28 cellular contexts compared by ENCODE assay signal in genomic region chr4:3739577-3739976, GRCh38. TPM values are rescaled to one million over a fixed set of nuclear protein-coding genes. Genes with fewer than 3 reads are reported as not detected.
"Had no signal": no experiment of that assay in that cellular context is flagged by ENCODE, and none has a peak within 500 bp of the region (broad histone marks: within the 10 kb centered on the region; RNA-seq: fewer than 3 reads in every experiment).

No MANE protein-coding gene starts in this region.

- DNase-seq: hypothalamus; immature natural killer cell; kidney; left colon; lower lobe of right lung; mammary epithelial cell; mesenchymal stem cell; naive B cell; natural killer cell; nephron progenitor cell; ovary; right lobe of liver; stimulated activated CD4-positive, alpha-beta T cell treated with anti-CD3 and anti-CD28 coated beads, Interleukin-12 subunit alpha, Interleukin-12 subunit beta, amount 100 ng/mL, for 4 hours; stimulated activated CD4-positive, alpha-beta T cell treated with anti-CD3 and anti-CD28 coated beads, Interleukin-15, amount 100 ng/mL, for 24 hours; stimulated activated CD4-positive, alpha-beta T cell treated with anti-CD3 and anti-CD28 coated beads, Interleukin-2, amount 100 ng/mL, for 24 hours; stimulated activated CD4-positive, alpha-beta T cell treated with anti-CD3 and anti-CD28 coated beads, Interleukin-4, amount 100 ng/mL, for 1 hour; stimulated activated naive B cell treated with anti-CD40 and anti-IgM and Interleukin-4, amounts not matched to agents 10 μg/mL and 1 μg/mL and 100 μg/mL, for 72 hours; stimulated activated naive CD8-positive, alpha-beta T cell treated with anti-CD3 and anti-CD28 coated beads, Interleukin-15, Interleukin-2, amounts not matched to agents 100 U/mL and 50 U/mL, for 24 hours; stomach; testis; thyroid gland; transverse colon; upper lobe of left lung had no signal

- H3K4me3 ChIP-seq: left lung, lower lobe of right lung, neural progenitor cell, ovary, right atrium auricular region, right lobe of liver, skin epidermis, stomach, testis, thyroid gland, transverse colon, upper lobe of left lung, vagina had no signal

- H3K9me3 ChIP-seq: lower lobe of right lung, right lobe of liver, testis, thyroid gland, transverse colon, vagina had no signal

- H2AFZ ChIP-seq: neural progenitor cell had no signal

- H3K27ac ChIP-seq: left lung, lower lobe of right lung, neural progenitor cell, ovary, right atrium auricular region, right lobe of liver, skin epidermis, stomach, testis, thyroid gland, transverse colon, upper lobe of left lung, vagina had no signal

- H3K9ac ChIP-seq: neural progenitor cell had no signal

- H3K27me3 ChIP-seq: ovary, testis had no signal

- H3K36me3 ChIP-seq: left lung, lower lobe of right lung, neural progenitor cell, ovary, right atrium auricular region, right lobe of liver, stomach, thyroid gland, transverse colon, upper lobe of left lung, vagina had no signal

- H3K4me1 ChIP-seq: left lung, lower lobe of right lung, right atrium auricular region, right lobe of liver, testis, thyroid gland, transverse colon, upper lobe of left lung, vagina had no signal

- H3K4me2 ChIP-seq: neural progenitor cell had no signal

RNA-seq across cellular contexts. Expression of gene ADRA2C, which starts 26.6 kb away (rescaled TPM):
- total RNA-seq: natural killer cell had no signal
- polyA plus RNA-seq: immature natural killer cell had no signal
